In genomic region chr22:45239378-45240136, GRCh38 we compare ENCODE assay signal across 8 cellular contexts.
DNase-seq lines count a peak whose midpoint lies in the region; ATAC-seq and TF ChIP-seq lines count a peak whose summit lies in the region.

No MANE protein-coding gene starts in this region.

- H3K4me1 ChIP-seq in DND-41 (ENCODE audit: insufficient read depth, low read length) = peaks cover 24% of the 10 kb centered on the region

- peaks cover 25 to 39% of the 10 kb centered on the region in 2 donors for H3K4me1 Mint-ChIP-seq in effector memory CD8-positive, alpha-beta T cell (ENCODE audit: low read depth in 2 of 2)
- peaks cover 52% of the 10 kb centered on the region for H3K4me1 Mint-ChIP-seq in nephron progenitor cell

- no peaks in the 10 kb centered on the region for H3K27me3 Mint-ChIP-seq in effector memory CD8-positive, alpha-beta T cell
- H3K27me3 Mint-ChIP-seq in nephron progenitor cell (ENCODE audit: low read depth, poor library complexity) = peaks cover 11% of the 10 kb centered on the region

- peak overlapping the region; percentile 62 to 88 for H3K27ac Mint-ChIP-seq in effector memory CD8-positive, alpha-beta T cell
- no peak overlapping the region for H3K27ac Mint-ChIP-seq in nephron progenitor cell

- no peaks in the 10 kb centered on the region for H3K9me3 Mint-ChIP-seq in effector memory CD8-positive, alpha-beta T cell
- no peaks in the 10 kb centered on the region for H3K9me3 Mint-ChIP-seq in nephron progenitor cell

- H3K4me2 ChIP-seq in DND-41 (ENCODE audit: insufficient read depth, low read length) = peak overlapping the region; percentile 94

- no peaks in the 10 kb centered on the region for H3K9me3 ChIP-seq in DND-41 (ENCODE audit: insufficient read depth, low read length, severe bottlenecking)

- H3K9ac ChIP-seq in DND-41 (ENCODE audit: low read depth, low read length) = peak overlapping the region; percentile 71

- H3K27me3 ChIP-seq in DND-41 (ENCODE audit: insufficient read depth, low read length, poor library complexity) = no peaks in the 10 kb centered on the region

- peaks cover 26% of the 10 kb centered on the region for H3K36me3 Mint-ChIP-seq in effector memory CD8-positive, alpha-beta T cell (ENCODE audit: insufficient read depth)
- no peaks in the 10 kb centered on the region for H3K36me3 Mint-ChIP-seq in nephron progenitor cell (ENCODE audit: low read depth)

- ATAC-seq in DND-41 (ENCODE audit: insufficient read depth, low read depth) (no peak; the same call in 2 of the 3 replicates), GM18520 (IDR thresholded peaks at IDR 0.05; ENCODE audit: unreplicated experiment) (no peak)
- ATAC-seq in effector memory CD8-positive, alpha-beta T cell (replicated peaks) = no peak

- TF ChIP-seq CTCF in DND-41 (IDR thresholded peaks at IDR 0.05; ENCODE audit: borderline replicate concordance, extremely low read depth, low read length, poor library complexity, severe bottlenecking) (no peak), nephron progenitor cell (IDR thresholded peaks at IDR 0.05) (no peak)

- peaks cover 18% of the 10 kb centered on the region for H3K79me2 ChIP-seq in DND-41 (ENCODE audit: insufficient read depth, low read length)

- peaks cover 45% of the 10 kb centered on the region for H4K20me1 ChIP-seq in DND-41 (ENCODE audit: insufficient read depth, low read length)

- H3K4me3 ChIP-seq in DND-41 (ENCODE audit: low read depth in 1 of 2, low read length in 2 of 2) = peak overlapping the region; percentile 64 to 87; a peak in 3 of 4 replicates

- peaks cover 13% of the 10 kb centered on the region for H3K36me3 ChIP-seq in DND-41 (ENCODE audit: insufficient read depth, low read length)

- no peak for DNase-seq in DND-41
- peak; percentile 60 for DNase-seq in NOMO-1 treated with dmso at 0.1 percent for 144 hours (lab: John Stamatoyannopoulos, UW; ENCODE audit: unreplicated experiment)
- DNase-seq in effector memory CD8-positive, alpha-beta T cell = no peak
- no peak for DNase-seq in nephron progenitor cell
- DNase-seq in NCI-H146 treated with DMSO at 0.1 percent for 48 hours (lab: John Stamatoyannopoulos, UW; ENCODE audit: unreplicated experiment) = no peak
- DNase-seq in NCI-H226 = no peak
- DNase-seq in NCI-H2227 treated with DMSO at 0.1 percent for 48 hours (lab: John Stamatoyannopoulos, UW) = no peak

- peak overlapping the region; percentile 85 to 96 for H3K4me3 Mint-ChIP-seq in effector memory CD8-positive, alpha-beta T cell
- H3K4me3 Mint-ChIP-seq in nephron progenitor cell = peak overlapping the region; percentile 94

- H2AFZ ChIP-seq in DND-41 (ENCODE audit: low read depth, low read length) = peak overlapping the region; percentile 78

- H3K27ac ChIP-seq in DND-41 (ENCODE audit: low read length) = no peak overlapping the region; the same call in 1 of the 2 replicates
